In the genomic region with DNA sequence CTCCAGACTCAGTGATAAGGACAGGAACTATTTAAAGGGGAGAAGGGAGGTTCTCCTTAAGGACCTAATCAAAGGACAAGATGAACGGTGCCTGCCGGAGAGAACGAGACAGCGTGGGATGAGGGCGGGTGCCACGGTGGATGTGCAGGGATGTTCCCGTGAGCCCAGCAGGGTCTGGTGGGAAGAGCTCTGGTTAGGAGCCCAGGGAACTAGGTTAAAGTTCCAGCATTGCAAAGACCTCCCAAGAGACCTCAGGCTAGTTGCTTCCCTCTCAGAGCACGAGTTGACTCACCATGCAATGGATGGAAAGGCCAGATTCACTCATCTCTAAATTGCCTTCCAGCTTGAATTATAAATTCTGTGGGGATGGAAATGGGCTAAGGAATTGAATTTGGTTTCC, we compare ENCODE assay signal across 9 cellular contexts. TPM values are rescaled to one million over a fixed set of nuclear protein-coding genes. Genes with fewer than 3 reads are reported as not detected.
DNase-seq lines count a peak whose midpoint lies in the region; ATAC-seq and TF ChIP-seq lines count a peak whose summit lies in the region.
"Had no signal": no experiment of that assay in that cellular context is flagged by ENCODE, and none has a peak within 500 bp of the region (broad histone marks: within the 10 kb centered on the region; RNA-seq: fewer than 3 reads in every experiment).

No MANE protein-coding gene starts in this region.

- H3K27ac ChIP-seq in coronary artery, result peak overlapping the region in 1 of 2 donors; percentile 82
- peak overlapping the region; percentile 89 for H3K27ac ChIP-seq in muscle layer of duodenum (ENCODE audit: low read length)

- TF ChIP-seq POLR2A in GM18505 (IDR thresholded peaks at IDR 0.05; ENCODE audit: borderline replicate concordance, extremely low read depth, insufficient read depth, insufficient read length), result no peak

- no peaks in the 10 kb centered on the region for H3K9me3 ChIP-seq in muscle layer of duodenum (ENCODE audit: control insufficient read depth in 1 of 2, low read length in 2 of 2)

- H3K36me3 ChIP-seq in muscle layer of duodenum (ENCODE audit: control insufficient read depth in 1 of 2, insufficient read depth in 2 of 2, low read length in 2 of 2), result peaks cover 0 to 18% of the 10 kb centered on the region in 2 donors

- ATAC-seq in GM18505 (IDR thresholded peaks at IDR 0.05; ENCODE audit: unreplicated experiment), result no peak

- peaks cover 32 to 66% of the 10 kb centered on the region in 2 donors for H3K4me1 ChIP-seq in muscle layer of duodenum (ENCODE audit: control insufficient read depth in 1 of 2, insufficient read depth in 2 of 2, low read length in 2 of 2)

- no peaks in the 10 kb centered on the region for H3K27me3 ChIP-seq in muscle layer of duodenum (ENCODE audit: low read depth, low read length)

- H3K4me3 ChIP-seq in coronary artery (no peak overlapping the region), muscle layer of duodenum (ENCODE audit: low read depth in 1 of 2, low read length in 2 of 2) (no peak overlapping the region)

- TF ChIP-seq CTCF in coronary artery (IDR thresholded peaks at IDR 0.05), result no peak

- peak; percentile 29 for DNase-seq in activated T-cell treated with anti-CD3 and anti-CD28 coated beads, Interleukin-2, amount 50 U/mL, for 1 hour
- DNase-seq in activated T-cell treated with anti-CD3 and anti-CD28 coated beads for 4 hours, result no peak
- peak; percentile 77 for DNase-seq in coronary artery (ENCODE audit: low spot score)
- DNase-seq in ureter (ENCODE audit: low spot score), result peak; percentile 51
- no peak for DNase-seq in NCI-H446 treated with DMSO at 0.1 percent for 48 hours (lab: John Stamatoyannopoulos, UW)
- DNase-seq in KG1 (lab: John Stamatoyannopoulos, UW), result no peak
- DNase-seq: NCI-H1092 treated with DMSO at 0.1 percent for 48 hours had no signal

RNA-seq across cellular contexts. Expression of a gene that starts 14.7 kb away (rescaled TPM):
- 0.57 TPM for total RNA-seq in ureter

RNA-seq across cellular contexts. Expression of a gene that starts 49.2 kb away (rescaled TPM):
- total RNA-seq in ureter, result 53.1 TPM

Comparison
In these comparisons a context has a peak if more than half of its experiments do, and no peak if none do; other contexts are left out.
1. DNase-seq: peak in activated T-cell treated with anti-CD3 and anti-CD28 coated beads, Interleukin-2, amount 50 U/mL, for 1 hour (single experiment), coronary artery (single experiment) and ureter (single experiment); none in activated T-cell treated with anti-CD3 and anti-CD28 coated beads for 4 hours (single experiment), NCI-H446 treated with DMSO at 0.1 percent for 48 hours (single experiment) and KG1 (single experiment).